13 cellular contexts compared by ENCODE assay signal in the genomic region with DNA sequence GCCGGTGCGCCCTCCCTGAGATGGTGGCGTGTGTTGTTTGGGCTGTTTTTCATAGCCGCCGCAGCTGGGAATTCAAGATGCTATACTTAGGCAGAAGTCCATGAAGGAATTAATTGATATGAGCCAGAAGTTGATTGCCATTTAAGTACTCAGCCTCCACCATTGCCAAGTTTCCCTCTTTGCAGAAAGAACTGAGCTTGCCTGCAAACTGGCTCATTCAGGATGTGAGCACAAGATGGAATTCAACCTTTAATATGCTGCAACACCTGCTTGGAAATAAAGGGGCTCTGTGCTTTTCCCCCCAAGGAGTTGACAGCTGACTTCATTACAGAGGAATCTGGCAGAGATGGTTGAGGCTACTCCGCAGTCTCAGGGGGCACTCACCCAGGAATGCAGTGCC.
DNase-seq lines count a peak whose midpoint lies in the region; ATAC-seq and TF ChIP-seq lines count a peak whose summit lies in the region.
"Had no signal": no experiment of that assay in that cellular context is flagged by ENCODE, and none has a peak within 500 bp of the region (broad histone marks: within the 10 kb centered on the region; RNA-seq: fewer than 3 reads in every experiment).

No MANE protein-coding gene starts in this region.

- POLR2A ChIA-PET in SK-N-SH (lab: Yijun Ruan, JAX): no interaction called here

- DNase-seq in SK-N-SH: no peak
- peak; percentile 8 for DNase-seq in myocyte (ENCODE audit: low read depth)
- no peak for DNase-seq in activated effector memory CD4-positive, alpha-beta T cell treated with anti-CD3 and anti-CD28 coated beads, Interleukin-2, amount 50 U/mL, for 16 hours
- no peak for DNase-seq in adrenal gland
- DNase-seq: KG1, NCI-H1436 treated with DMSO at 0.1 percent for 48 hours, NCI-H2029 treated with DMSO at 0.1 percent for 48 hours, NCI-H524 had no signal

- no peaks in the 10 kb centered on the region for H4K20me1 ChIP-seq in SK-N-SH (ENCODE audit: insufficient read depth)

- intact Hi-C loops in adrenal gland (cut with DNase I): loop anchor here in 1 of 2 donors (10.0 kb wide), 1 partner anchor 498 kb away; no protein-coding TSS in a partner anchor

- no peaks in the 10 kb centered on the region for H3K9me3 ChIP-seq in SK-N-SH
- no peaks in the 10 kb centered on the region for H3K9me3 ChIP-seq in adrenal gland (replicated peaks in 1 of 3)

- H3K9ac ChIP-seq in SK-N-SH: no peak overlapping the region

- no peak for TF ChIP-seq POLR2A in adrenal gland (IDR thresholded peaks at IDR 0.05)

- CTCF ChIA-PET in SK-N-SH (lab: Yijun Ruan, JAX): no interaction called here

- H3K9me2 ChIP-seq in SK-N-SH: no peaks in the 10 kb centered on the region

- H3K4me2 ChIP-seq in SK-N-SH: no peak overlapping the region

- WGBS in SK-N-SH (ENCODE audit: low lambda C conversion rate): 80% methylated on average over 6 of the region's 6 CpGs
- WGBS in adrenal gland, 4 donors: 88 to 96% (median 93%) methylated on average over 6 of the region's 6 CpGs

- H3K27ac ChIP-seq in SK-N-SH (ENCODE audit: low read depth in 2 of 2, low read length in 1 of 2) (no peak overlapping the region), adrenal gland (no peak overlapping the region)
- H3K27ac ChIP-seq: C4-2B had no signal

- H3K4me1 ChIP-seq in SK-N-SH (ENCODE audit: control insufficient read depth in 1 of 2, insufficient read depth in 2 of 2, low read depth in 1 of 2, low read length in 1 of 2): no peaks in the 10 kb centered on the region; a peak in 1 of 4 replicates
- H3K4me1 ChIP-seq in adrenal gland (replicated peaks in 1 of 2): no peaks in the 10 kb centered on the region

- H3K27me3 ChIP-seq in SK-N-SH (ENCODE audit: insufficient read depth) (no peaks in the 10 kb centered on the region), adrenal gland (no peaks in the 10 kb centered on the region)

- TF ChIP-seq CTCF in SK-N-SH (IDR thresholded peaks at IDR 0.05): no peak
- no peak for TF ChIP-seq CTCF in adrenal gland (IDR thresholded peaks at IDR 0.05)

- TF ChIP-seq EP300 in SK-N-SH (IDR thresholded peaks at IDR 0.05; ENCODE audit: borderline replicate concordance in 1 of 2, low read depth in 1 of 2, low read length in 1 of 2): no peak

- no peak for TF ChIP-seq RAD21 in SK-N-SH (IDR thresholded peaks at IDR 0.05; ENCODE audit: low read length)

- no peaks in the 10 kb centered on the region for H3F3A ChIP-seq in SK-N-SH (replicated peaks; ENCODE audit: insufficient read depth)

- H3K4me3 ChIP-seq in SK-N-SH (ENCODE audit: low read depth in 2 of 2, low read length in 1 of 2) (no peak overlapping the region), adrenal gland (no peak overlapping the region)

- ATAC-seq in SK-N-SH treated with all-trans-retinoic acid at 6 μM for 48 hours (no peak), HG03354 (IDR thresholded peaks at IDR 0.05; ENCODE audit: poor library complexity, severe bottlenecking, unreplicated experiment) (no peak)
- ATAC-seq: Panc1 had no signal

- H2AFZ ChIP-seq in SK-N-SH (ENCODE audit: low read depth): no peak overlapping the region

- H3K79me2 ChIP-seq in SK-N-SH (ENCODE audit: insufficient read depth): no peaks in the 10 kb centered on the region

- no peaks in the 10 kb centered on the region for H3K36me3 ChIP-seq in SK-N-SH (replicated peaks in 1 of 2; ENCODE audit: control insufficient read depth in 1 of 2, insufficient read depth in 2 of 2, low read length in 1 of 2)
- H3K36me3 ChIP-seq in adrenal gland (replicated peaks in 1 of 2): no peaks in the 10 kb centered on the region

TF ChIP-seq in SK-N-SH, 30 proteins besides CTCF, POLR2A, EP300 and RAD21:
- 0 out of 2 replicates have a peak, but pooled peaks have one; percentile 19 for TF ChIP-seq PBX3 (IDR thresholded peaks at IDR 0.05)
- TF ChIP-seq, protein P1, sequence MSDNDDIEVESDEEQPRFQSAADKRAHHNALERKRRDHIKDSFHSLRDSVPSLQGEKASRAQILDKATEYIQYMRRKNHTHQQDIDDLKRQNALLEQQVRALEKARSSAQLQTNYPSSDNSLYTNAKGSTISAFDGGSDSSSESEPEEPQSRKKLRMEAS (IDR thresholded peaks at IDR 0.05; ENCODE audit: low read depth): no peak
- TF ChIP-seq RFX5 (IDR thresholded peaks at IDR 0.05; ENCODE audit: low read length): no peak

TF ChIP-seq in SK-N-SH treated with all-trans-retinoic acid at 6 μM for 48 hours, 23 proteins besides CTCF, POLR2A, EP300 and RAD21:
- TF ChIP-seq RARB (CRISPR knock-in tag; IDR thresholded peaks at IDR 0.05) (no peak), CSDC2 (CRISPR knock-in tag; IDR thresholded peaks at IDR 0.05) (no peak)

TF ChIP-seq in PFSK-1, 5 proteins besides CTCF, POLR2A, EP300 and RAD21:
- TF ChIP-seq POLR2AphosphoS5 (IDR thresholded peaks at IDR 0.05; ENCODE audit: low read depth, low read length) (0 out of 2 replicates have a peak, but pooled peaks have one; percentile 24), TAF1 (IDR thresholded peaks at IDR 0.05; ENCODE audit: borderline replicate concordance, insufficient read depth, low read length) (no peak)
TF ChIP-seq in PFSK-1: peak in this region for 1.
